Comparison of ENCODE assay signal across 27 cellular contexts in the genomic region with DNA sequence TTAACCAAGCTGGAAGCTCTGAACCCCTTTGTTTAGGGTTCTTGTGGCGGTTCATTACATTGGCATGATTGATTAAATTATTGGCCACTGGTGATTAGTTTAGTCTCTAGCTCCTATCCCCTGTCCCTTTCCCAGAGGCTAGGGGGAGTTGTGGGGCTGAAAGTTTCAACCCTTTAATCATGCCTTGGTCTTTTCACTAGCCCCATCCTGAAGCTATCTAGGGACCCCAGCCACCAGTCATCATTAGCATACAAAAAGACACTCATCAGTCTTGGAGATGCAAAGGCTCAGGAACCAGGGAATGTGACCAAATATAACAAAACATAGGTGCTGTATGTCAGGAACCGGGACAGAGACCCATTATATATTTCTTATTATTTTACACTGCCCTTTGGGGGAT.
"Had no signal": no experiment of that assay in that cellular context is flagged by ENCODE, and none has a peak within 500 bp of the region (broad histone marks: within the 10 kb centered on the region; RNA-seq: fewer than 3 reads in every experiment).

No MANE protein-coding gene starts in this region.

- H3K79me2 ChIP-seq: parathyroid adenoma had no signal

- H3K9me3 ChIP-seq: left lung, right atrium auricular region, suprapubic skin, transverse colon, upper lobe of right lung, uterus had no signal

- H3K27me3 Mint-ChIP-seq: effector memory CD8-positive, alpha-beta T cell; naive thymus-derived CD4-positive, alpha-beta T cell; progenitor cell of endocrine pancreas; stimulated activated naive CD8-positive, alpha-beta T cell treated with anti-CD3 and anti-CD28 coated beads, Interleukin-15, amount 100 ng/mL, for 72 hours had no signal

- H3K36me3 ChIP-seq: neural progenitor cell, uterus had no signal

- ATAC-seq: effector memory CD8-positive, alpha-beta T cell; left cardiac atrium; left lung; naive thymus-derived CD4-positive, alpha-beta T cell; sciatic nerve; stimulated activated naive CD8-positive, alpha-beta T cell treated with anti-CD3 and anti-CD28 coated beads, Interleukin-15, amount 100 ng/mL, for 72 hours; upper lobe of right lung had no signal

- H3K4me1 Mint-ChIP-seq: neural progenitor cell had no signal

- H3K4me3 ChIP-seq: left lung, neural progenitor cell, right atrium auricular region, smooth muscle cell, suprapubic skin, transverse colon, upper lobe of right lung, uterus had no signal

- H3K4me3 Mint-ChIP-seq: effector memory CD8-positive, alpha-beta T cell; naive thymus-derived CD4-positive, alpha-beta T cell; nephron; neural progenitor cell; stimulated activated naive CD8-positive, alpha-beta T cell treated with anti-CD3 and anti-CD28 coated beads, Interleukin-15, amount 100 ng/mL, for 72 hours had no signal

- H3K27ac Mint-ChIP-seq: effector memory CD8-positive, alpha-beta T cell; naive thymus-derived CD4-positive, alpha-beta T cell; nephron; neural progenitor cell; progenitor cell of endocrine pancreas; stimulated activated naive CD8-positive, alpha-beta T cell treated with anti-CD3 and anti-CD28 coated beads, Interleukin-15, amount 100 ng/mL, for 72 hours had no signal

- H3K4me2 ChIP-seq: neural progenitor cell, smooth muscle cell had no signal

- H3K9ac ChIP-seq: neural progenitor cell, parathyroid adenoma had no signal

- H3K4me1 ChIP-seq: left lung, neural progenitor cell, right atrium auricular region, transverse colon, upper lobe of right lung, uterus had no signal

- FAIRE-seq: frontal cortex, islet of Langerhans had no signal

- DNase-seq: cortex of kidney; effector memory CD8-positive, alpha-beta T cell; hypothalamus; left cardiac atrium; left lung; mesenchymal stem cell; midbrain; naive thymus-derived CD4-positive, alpha-beta T cell; stimulated activated CD4-positive, alpha-beta T cell treated with anti-CD3 and anti-CD28 coated beads, Interleukin-12 subunit alpha, Interleukin-12 subunit beta, amount 100 ng/mL, for 4 hours; stimulated activated CD4-positive, alpha-beta T cell treated with anti-CD3 and anti-CD28 coated beads, Interleukin-1b, Interleukin-23, amount 100 ng/mL, for 48 hours; stimulated activated CD4-positive, alpha-beta T cell treated with anti-CD3 and anti-CD28 coated beads, Interleukin-4, amount 100 ng/mL, for 1 hour; stimulated activated CD8-positive, alpha-beta memory T cell treated with anti-CD3 and anti-CD28 coated beads, Interleukin-4, amount 100 ng/mL, for 48 hours; stimulated activated naive CD4-positive, alpha-beta T cell; stimulated activated naive CD8-positive, alpha-beta T cell treated with anti-CD3 and anti-CD28 coated beads, Interleukin-15, amount 100 ng/mL, for 72 hours; transverse colon; upper lobe of right lung; uterus had no signal

- H3K27ac ChIP-seq: left lung, neural progenitor cell, parathyroid adenoma, right atrium auricular region, transverse colon, upper lobe of right lung, uterus had no signal

- H3K9me3 Mint-ChIP-seq: effector memory CD8-positive, alpha-beta T cell; nephron; neural progenitor cell; stimulated activated naive CD8-positive, alpha-beta T cell treated with anti-CD3 and anti-CD28 coated beads, Interleukin-15, amount 100 ng/mL, for 72 hours had no signal

- H2AFZ ChIP-seq: neural progenitor cell, parathyroid adenoma had no signal

- H3K27me3 ChIP-seq: left lung, neural progenitor cell, right atrium auricular region, suprapubic skin, transverse colon, upper lobe of right lung, uterus had no signal
